2 cellular contexts compared by ENCODE assay signal in the genomic region with DNA sequence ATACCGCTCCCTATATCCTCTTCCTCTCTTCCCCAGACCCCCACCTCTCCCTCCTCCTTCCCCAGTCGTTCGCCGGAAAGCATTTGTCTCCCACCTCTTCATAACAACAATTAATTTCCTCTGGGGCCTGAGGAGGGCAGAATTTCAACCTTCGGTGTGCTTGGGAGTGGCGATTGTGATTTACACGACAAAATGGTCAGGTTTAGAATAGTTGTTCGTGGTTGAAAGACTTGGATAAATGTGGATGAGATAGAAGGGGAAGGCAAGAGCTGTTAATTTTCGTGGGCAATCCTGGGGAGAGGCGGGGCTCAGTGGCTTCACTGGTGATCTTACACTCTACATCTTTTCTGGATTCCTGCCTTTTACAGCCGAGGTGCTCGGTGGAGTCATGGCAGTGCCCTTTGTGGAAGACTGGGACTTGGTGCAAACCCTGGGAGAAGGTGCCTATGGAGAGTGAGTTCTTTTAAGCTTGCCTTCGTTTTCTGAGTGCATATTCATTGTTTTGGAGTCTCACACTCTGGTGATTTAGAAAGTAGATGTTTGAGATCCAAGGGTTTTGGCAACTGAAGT.
A peak's percentile ranks its signal among the peaks of the same experiment; 100 is the strongest.
TF ChIP-seq lines count a peak whose summit lies in the region.

No MANE protein-coding gene starts in this region.

TF ChIP-seq in HCT116, 20 proteins besides CTCF, POLR2A, EP300 and RAD21:
- TF ChIP-seq ELF1 (IDR thresholded peaks at IDR 0.05; ENCODE audit: borderline replicate concordance, low read depth) (no peak), YY1 (IDR thresholded peaks at IDR 0.05; ENCODE audit: extremely low read depth, insufficient replicate concordance, low read depth, low read length) (peak; percentile 29), EZH2phosphoT487 (IDR thresholded peaks at IDR 0.05; ENCODE audit: borderline replicate concordance) (no peak), TCF7L2 (IDR thresholded peaks at IDR 0.05; ENCODE audit: borderline replicate concordance, extremely low read depth, insufficient read depth, insufficient read length) (no peak), CEBPB (IDR thresholded peaks at IDR 0.05; ENCODE audit: low read depth) (no peak)

TF ChIP-seq in HEK293T, 16 proteins besides CTCF, POLR2A, EP300 and RAD21:
- no peak for TF ChIP-seq FOXM1 (IDR thresholded peaks at IDR 0.05; ENCODE audit: borderline replicate concordance)
- no peak for TF ChIP-seq ARNT (IDR thresholded peaks at IDR 0.05)
- TF ChIP-seq CTBP1 (IDR thresholded peaks at IDR 0.05; ENCODE audit: borderline replicate concordance): no peak
- TF ChIP-seq ZNF384 (IDR thresholded peaks at IDR 0.05): no peak
- no peak for TF ChIP-seq NFRKB (IDR thresholded peaks at IDR 0.05)
- TF ChIP-seq SP1 (IDR thresholded peaks at IDR 0.05): no peak
- no peak for TF ChIP-seq BHLHE40 (IDR thresholded peaks at IDR 0.05; ENCODE audit: borderline replicate concordance)
- no peak for TF ChIP-seq FOXA1 (IDR thresholded peaks at IDR 0.05)
- TF ChIP-seq PKNOX1 (IDR thresholded peaks at IDR 0.05): no peak
- TF ChIP-seq LEF1 (IDR thresholded peaks at IDR 0.05; ENCODE audit: borderline replicate concordance): no peak
- TF ChIP-seq HDGF (IDR thresholded peaks at IDR 0.05; ENCODE audit: borderline replicate concordance): no peak
- TF ChIP-seq L3MBTL2 (conservative IDR thresholded peaks at IDR 0.05): no peak
- no peak for TF ChIP-seq FOXK2 (IDR thresholded peaks at IDR 0.05)
- no peak for TF ChIP-seq TARDBP (IDR thresholded peaks at IDR 0.05)
- TF ChIP-seq SUZ12 (IDR thresholded peaks at IDR 0.05): no peak
- no peak for TF ChIP-seq ELF4 (IDR thresholded peaks at IDR 0.05)
